In genomic region chr5:126334755-126335154, GRCh38 we compare ENCODE assay signal across 16 cellular contexts.
"Had no signal": no experiment of that assay in that cellular context is flagged by ENCODE, and none has a peak within 500 bp of the region (broad histone marks: within the 10 kb centered on the region; RNA-seq: fewer than 3 reads in every experiment).

No MANE protein-coding gene starts in this region.

- H3K36me3 Mint-ChIP-seq: activated naive CD4-positive, alpha-beta T cell treated with anti-CD3 and anti-CD28 coated beads, Interleukin-2, amount 50 U/mL, for 24 hours; naive thymus-derived CD8-positive, alpha-beta T cell had no signal

- DNase-seq: activated CD4-positive, alpha-beta memory T cell treated with anti-CD3 and anti-CD28 coated beads, Interleukin-2, amount 10 ng/mL, durations not matched to agents 7 days and 5 days; activated CD4-positive, alpha-beta T cell treated with anti-CD3 and anti-CD28 coated beads for 36 hours; activated T-cell treated with anti-CD3 and anti-CD28 coated beads, Interleukin-2, amount 50 U/mL, for 24 hours; adrenal gland; heart left ventricle; mammary epithelial cell; naive thymus-derived CD8-positive, alpha-beta T cell; nucleus accumbens; stimulated activated CD4-positive, alpha-beta T cell treated with anti-CD3 and anti-CD28 coated beads, Interleukin-4, amount 100 ng/mL, for 24 hours; stimulated activated naive CD4-positive, alpha-beta T cell; tibial artery; uterus had no signal

- H3K9me3 Mint-ChIP-seq: activated CD4-positive, alpha-beta memory T cell treated with anti-CD3 and anti-CD28 coated beads, Interleukin-2, amount 10 ng/mL, durations not matched to agents 7 days and 5 days; activated naive CD4-positive, alpha-beta T cell treated with anti-CD3 and anti-CD28 coated beads, Interleukin-2, amount 50 U/mL, for 24 hours; activated T-cell treated with anti-CD3 and anti-CD28 coated beads, Interleukin-2, amount 50 U/mL, for 24 hours; naive thymus-derived CD8-positive, alpha-beta T cell had no signal

- H3K4me3 ChIP-seq: adrenal gland, cardiac muscle cell, heart left ventricle, skin epidermis, tibial artery, uterus had no signal

- H3K27me3 ChIP-seq: adrenal gland, cardiac muscle cell, heart left ventricle, tibial artery, uterus had no signal

- H3K27ac ChIP-seq: adrenal gland, cardiac muscle cell, epithelial cell of prostate, heart left ventricle, skin epidermis, tibial artery, uterus had no signal

- H3K4me1 Mint-ChIP-seq: activated CD4-positive, alpha-beta memory T cell treated with anti-CD3 and anti-CD28 coated beads, Interleukin-2, amount 10 ng/mL, durations not matched to agents 7 days and 5 days; activated CD4-positive, alpha-beta T cell treated with anti-CD3 and anti-CD28 coated beads for 36 hours; activated naive CD4-positive, alpha-beta T cell treated with anti-CD3 and anti-CD28 coated beads, Interleukin-2, amount 50 U/mL, for 24 hours; naive thymus-derived CD8-positive, alpha-beta T cell had no signal

- H3K27ac Mint-ChIP-seq: activated CD4-positive, alpha-beta memory T cell treated with anti-CD3 and anti-CD28 coated beads, Interleukin-2, amount 10 ng/mL, durations not matched to agents 7 days and 5 days; activated CD4-positive, alpha-beta T cell treated with anti-CD3 and anti-CD28 coated beads for 36 hours; activated naive CD4-positive, alpha-beta T cell treated with anti-CD3 and anti-CD28 coated beads, Interleukin-2, amount 50 U/mL, for 24 hours; activated T-cell treated with anti-CD3 and anti-CD28 coated beads, Interleukin-2, amount 50 U/mL, for 24 hours; naive thymus-derived CD8-positive, alpha-beta T cell had no signal

- H3K4me1 ChIP-seq: heart left ventricle, tibial artery, uterus had no signal

- ATAC-seq: activated CD4-positive, alpha-beta T cell treated with anti-CD3 and anti-CD28 coated beads for 36 hours; heart left ventricle; naive thymus-derived CD8-positive, alpha-beta T cell had no signal

- H3K36me3 ChIP-seq: adrenal gland, cardiac muscle cell, heart left ventricle, tibial artery, uterus had no signal

- H3K9me3 ChIP-seq: adrenal gland, heart left ventricle, tibial artery, uterus had no signal

- H3K27me3 Mint-ChIP-seq: activated CD4-positive, alpha-beta memory T cell treated with anti-CD3 and anti-CD28 coated beads, Interleukin-2, amount 10 ng/mL, durations not matched to agents 7 days and 5 days; activated naive CD4-positive, alpha-beta T cell treated with anti-CD3 and anti-CD28 coated beads, Interleukin-2, amount 50 U/mL, for 24 hours had no signal

- H3K4me3 Mint-ChIP-seq: activated CD4-positive, alpha-beta memory T cell treated with anti-CD3 and anti-CD28 coated beads, Interleukin-2, amount 10 ng/mL, durations not matched to agents 7 days and 5 days; activated CD4-positive, alpha-beta T cell treated with anti-CD3 and anti-CD28 coated beads for 36 hours; activated naive CD4-positive, alpha-beta T cell treated with anti-CD3 and anti-CD28 coated beads, Interleukin-2, amount 50 U/mL, for 24 hours; activated T-cell treated with anti-CD3 and anti-CD28 coated beads, Interleukin-2, amount 50 U/mL, for 24 hours; naive thymus-derived CD8-positive, alpha-beta T cell had no signal
